Comparison of ENCODE assay signal across 1 cellular context in the genomic region with DNA sequence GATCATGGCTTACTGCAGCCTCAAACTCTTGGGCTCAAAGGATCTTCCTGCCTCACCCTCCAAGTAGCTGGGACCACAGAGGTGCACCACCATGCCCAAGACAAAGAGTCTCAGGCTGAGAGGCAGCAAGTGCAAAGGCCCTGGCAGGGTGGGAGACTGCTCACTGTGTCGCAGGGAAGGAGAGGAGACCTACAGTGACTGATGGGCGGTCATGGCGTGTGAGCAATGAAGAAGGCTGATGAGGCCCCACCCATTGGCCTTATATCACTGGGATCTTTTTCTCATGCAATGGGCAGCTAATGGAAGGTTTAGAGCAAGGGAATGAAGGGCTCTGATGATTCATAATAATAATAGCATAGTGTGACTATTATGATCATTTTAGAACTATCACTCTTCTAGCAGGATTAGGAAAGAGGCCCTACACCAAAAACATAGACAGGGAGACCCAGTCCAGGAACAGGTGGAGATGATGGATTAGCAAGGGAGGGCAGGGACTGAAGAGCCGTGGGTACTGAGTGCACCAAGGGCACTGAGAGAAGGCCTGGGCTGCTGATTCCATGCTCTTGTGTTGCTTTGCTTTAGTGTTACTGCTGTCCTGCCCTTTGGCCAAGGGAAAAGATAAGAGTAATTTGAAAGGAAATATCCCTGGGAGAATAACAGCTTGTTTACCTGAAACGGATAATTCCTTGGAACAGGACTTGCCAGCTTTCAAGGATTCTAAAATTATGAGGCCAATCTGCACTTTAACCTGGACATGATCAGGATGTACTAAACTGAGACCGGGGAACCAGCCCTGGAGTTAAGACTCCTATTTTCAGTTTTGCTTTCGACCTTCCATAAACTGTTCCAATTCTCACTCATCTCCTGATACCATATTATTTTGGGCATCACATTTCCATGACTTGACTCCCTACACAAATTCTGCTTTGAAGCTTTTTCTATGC.
TF ChIP-seq lines count a peak whose summit lies in the region.

No MANE protein-coding gene starts in this region.

TF ChIP-seq in H1, 55 proteins besides CTCF, POLR2A, EP300 and RAD21:
- no peak for TF ChIP-seq GABPA (IDR thresholded peaks at IDR 0.05; ENCODE audit: borderline replicate concordance, insufficient read depth, low read length)
TF ChIP-seq in H1: peak in this region for 0.
